7 cellular contexts compared by ENCODE assay signal in genomic region chr5:79255786-79256557, GRCh38. TPM values are rescaled to one million over a fixed set of nuclear protein-coding genes. Genes with fewer than 3 reads are reported as not detected.
A peak's percentile ranks its signal among the peaks of the same experiment; 100 is the strongest.
DNase-seq lines count a peak whose midpoint lies in the region; ATAC-seq and TF ChIP-seq lines count a peak whose summit lies in the region.

No MANE protein-coding gene starts in this region.

- POLR2A ChIA-PET in naive thymus-derived CD4-positive, alpha-beta T cell (lab: Charles Lee) = interaction anchor here (1.0 kb wide), 1 partner anchor 9 kb away, joined by 4 read pairs; no protein-coding TSS in a partner anchor

- no peak overlapping the region for H3K4me2 ChIP-seq in mammary epithelial cell (ENCODE audit: insufficient read depth, low read depth, low read length)

- H3K9me3 Mint-ChIP-seq in naive thymus-derived CD4-positive, alpha-beta T cell = peaks cover 0 to 4% (median 0%) of the 10 kb centered on the region in 11 donors
- H3K9me3 Mint-ChIP-seq in activated T-helper 2 cell treated with anti-CD3 and anti-CD28 coated beads, Interferon-gamma antibody, Interleukin-2, Interleukin-4, amounts not matched to agents 10 μg/mL and 5 μg/mL and 100 μg/mL, durations not matched to agents 14 hours and 24 hours and 36 hours = no peaks in the 10 kb centered on the region

- H3K27me3 ChIP-seq in mammary epithelial cell (ENCODE audit: insufficient read depth, low read length) = no peaks in the 10 kb centered on the region
- no peaks in the 10 kb centered on the region for H3K27me3 ChIP-seq in naive thymus-derived CD4-positive, alpha-beta T cell (ENCODE audit: control insufficient read depth in 2 of 2, insufficient read depth in 2 of 2, low read length in 2 of 2)

- TF ChIP-seq CTCF in mammary epithelial cell (conservative IDR thresholded peaks at IDR 0.05 in 1 of 2, IDR thresholded peaks at IDR 0.05 in 1 of 2; ENCODE audit: extremely low read depth in 1 of 2, insufficient read depth in 1 of 2, low read depth in 1 of 2, low read length in 2 of 2) = peak; percentile 47 to 78

- H3K36me3 Mint-ChIP-seq in naive thymus-derived CD4-positive, alpha-beta T cell = peaks cover 0 to 31% (median 22%) of the 10 kb centered on the region in 5 donors
- H3K36me3 Mint-ChIP-seq in activated T-helper 2 cell treated with anti-CD3 and anti-CD28 coated beads, Interferon-gamma antibody, Interleukin-2, Interleukin-4, amounts not matched to agents 10 μg/mL and 5 μg/mL and 100 μg/mL, durations not matched to agents 14 hours and 24 hours and 36 hours (ENCODE audit: low read depth) = no peaks in the 10 kb centered on the region

- no peaks in the 10 kb centered on the region for H4K20me1 ChIP-seq in mammary epithelial cell (ENCODE audit: insufficient read depth, low read length)

- in situ Hi-C loops in mammary epithelial cell (cut with MboI; ENCODE audit: low sequenced_read_pairs in 2 of 2) = loop anchor here (10.0 to 25.0 kb wide), 2 partner anchors 206 to 209 kb away; no protein-coding TSS in a partner anchor

- 54% methylated on average over 4 of the region's 5 CpGs for WGBS in mammary epithelial cell (ENCODE audit: low coverage, missing lambda C conversion rate)

- peak; percentile 62 for ATAC-seq in GM18867 (IDR thresholded peaks at IDR 0.05; ENCODE audit: unreplicated experiment)
- ATAC-seq in naive thymus-derived CD4-positive, alpha-beta T cell = peak; percentile 10

- no peaks in the 10 kb centered on the region for H3K36me3 ChIP-seq in mammary epithelial cell (ENCODE audit: insufficient read depth, low read length)
- no peaks in the 10 kb centered on the region for H3K36me3 ChIP-seq in naive thymus-derived CD4-positive, alpha-beta T cell (ENCODE audit: control insufficient read depth in 2 of 3, insufficient read depth in 3 of 3, low read length in 3 of 3)

- H3K79me2 ChIP-seq in mammary epithelial cell (ENCODE audit: insufficient read depth, low read length) = peaks cover 8% of the 10 kb centered on the region

- intact Hi-C loops in mammary epithelial cell (cut with micrococcal nuclease) = loop anchor here (1.0 to 5.0 kb wide), 3 partner anchors 124 to 826 kb away; no protein-coding TSS in a partner anchor
- intact Hi-C loops in naive thymus-derived CD4-positive, alpha-beta T cell (cut with micrococcal nuclease) = no loop called here
- intact Hi-C loops in activated T-helper 2 cell treated with anti-CD3 and anti-CD28 coated beads, Interferon-gamma antibody, Interleukin-2, Interleukin-4, amounts not matched to agents 10 μg/mL and 5 μg/mL and 100 μg/mL, durations not matched to agents 14 hours and 24 hours and 36 hours (cut with micrococcal nuclease) = no loop called here

- H3K4me1 ChIP-seq in mammary epithelial cell (ENCODE audit: insufficient read depth, low read length) = peaks cover 16% of the 10 kb centered on the region
- H3K4me1 ChIP-seq in naive thymus-derived CD4-positive, alpha-beta T cell (ENCODE audit: control insufficient read depth in 2 of 2, insufficient read depth in 2 of 2, low read length in 2 of 2) = peaks cover 3 to 6% of the 10 kb centered on the region in 2 donors

- DNase-seq in DMS53 (lab: John Stamatoyannopoulos, UW) = peak; percentile 68
- peak; percentile 10 for DNase-seq in HPDE6-E6E7 (ENCODE audit: extremely low spot score)
- peak; percentile 36 for DNase-seq in mammary epithelial cell
- DNase-seq in naive thymus-derived CD4-positive, alpha-beta T cell = no peak
- no peak for DNase-seq in hypothalamus (lab: John Stamatoyannopoulos, UW)
- no peak for DNase-seq in activated T-helper 2 cell treated with anti-CD3 and anti-CD28 coated beads, Interferon-gamma antibody, Interleukin-2, Interleukin-4, amounts not matched to agents 10 μg/mL and 5 μg/mL and 100 μg/mL, durations not matched to agents 14 hours and 24 hours and 36 hours (ENCODE audit: low spot score)

- H3K9me3 ChIP-seq in mammary epithelial cell (replicated peaks; ENCODE audit: insufficient read depth, low read length) = no peaks in the 10 kb centered on the region
- no peaks in the 10 kb centered on the region for H3K9me3 ChIP-seq in naive thymus-derived CD4-positive, alpha-beta T cell (ENCODE audit: control insufficient read depth in 2 of 3, low read length in 3 of 3)

- dilution Hi-C loops in mammary epithelial cell (cut with HindIII; ENCODE audit: low sequenced_read_pairs) = no loop called here

- no TSS peak for BruUV-seq in mammary epithelial cell (replicated peaks; lab: Mats Ljungman, UMichigan)

- H3K4me3 Mint-ChIP-seq in naive thymus-derived CD4-positive, alpha-beta T cell = no peak overlapping the region
- no peak overlapping the region for H3K4me3 Mint-ChIP-seq in activated T-helper 2 cell treated with anti-CD3 and anti-CD28 coated beads, Interferon-gamma antibody, Interleukin-2, Interleukin-4, amounts not matched to agents 10 μg/mL and 5 μg/mL and 100 μg/mL, durations not matched to agents 14 hours and 24 hours and 36 hours (ENCODE audit: low read depth)

- H2AFZ ChIP-seq in mammary epithelial cell (ENCODE audit: low read depth, low read length) = peak overlapping the region; percentile 70

- CTCF ChIA-PET in mammary epithelial cell (lab: Charles Lee; ENCODE audit: low non-redundant PET) = interaction anchor here (0.7 kb wide), 1 partner anchor 48 kb away, joined by 3 read pairs; no protein-coding TSS in a partner anchor
- CTCF ChIA-PET in naive thymus-derived CD4-positive, alpha-beta T cell (lab: Charles Lee) = no interaction called here

- H3K9ac ChIP-seq in mammary epithelial cell (ENCODE audit: insufficient read depth, low read length) = no peak overlapping the region

- no peaks in the 10 kb centered on the region for H3K27me3 Mint-ChIP-seq in naive thymus-derived CD4-positive, alpha-beta T cell
- H3K27me3 Mint-ChIP-seq in activated T-helper 2 cell treated with anti-CD3 and anti-CD28 coated beads, Interferon-gamma antibody, Interleukin-2, Interleukin-4, amounts not matched to agents 10 μg/mL and 5 μg/mL and 100 μg/mL, durations not matched to agents 14 hours and 24 hours and 36 hours (ENCODE audit: low read depth) = no peaks in the 10 kb centered on the region

- peak overlapping the region in 1 of 9 donors; percentile 46 for H3K27ac Mint-ChIP-seq in naive thymus-derived CD4-positive, alpha-beta T cell
- H3K27ac Mint-ChIP-seq in activated T-helper 2 cell treated with anti-CD3 and anti-CD28 coated beads, Interferon-gamma antibody, Interleukin-2, Interleukin-4, amounts not matched to agents 10 μg/mL and 5 μg/mL and 100 μg/mL, durations not matched to agents 14 hours and 24 hours and 36 hours = no peak overlapping the region

- H3K27ac ChIP-seq in mammary epithelial cell (ENCODE audit: insufficient read depth, low read depth, low read length) = no peak overlapping the region
- no peak overlapping the region for H3K27ac ChIP-seq in naive thymus-derived CD4-positive, alpha-beta T cell (ENCODE audit: low read depth, low read length)

- H3K4me1 Mint-ChIP-seq in naive thymus-derived CD4-positive, alpha-beta T cell = peaks cover 7 to 88% (median 58%) of the 10 kb centered on the region in 7 donors
- peaks cover 6% of the 10 kb centered on the region for H3K4me1 Mint-ChIP-seq in activated T-helper 2 cell treated with anti-CD3 and anti-CD28 coated beads, Interferon-gamma antibody, Interleukin-2, Interleukin-4, amounts not matched to agents 10 μg/mL and 5 μg/mL and 100 μg/mL, durations not matched to agents 14 hours and 24 hours and 36 hours (ENCODE audit: low read depth)

- H3K4me3 ChIP-seq in mammary epithelial cell (replicated peaks in 1 of 3; ENCODE audit: insufficient read depth in 1 of 3, low read depth in 2 of 3, low read length in 3 of 3) = no peak overlapping the region
- no peak overlapping the region for H3K4me3 ChIP-seq in naive thymus-derived CD4-positive, alpha-beta T cell (ENCODE audit: low read length)

RNA-seq across cellular contexts. Expression of gene JMY, which starts 20.0 kb away (rescaled TPM):
- 10 to 100 TPM in 1 of 2 donors, 1 to 10 TPM in 1; 7.5 to 16.8 TPM for total RNA-seq in mammary epithelial cell
- 1.5 TPM for polyA plus RNA-seq in mammary epithelial cell
- 3.2 TPM for polyA minus RNA-seq in mammary epithelial cell
- 10 to 100 TPM in 4 of 5 experiments, 1 to 10 TPM in 1; 6.5 to 47.0 (median 24.2) TPM for total RNA-seq in naive thymus-derived CD4-positive, alpha-beta T cell
- 1 to 10 TPM; 6.5 to 6.7 TPM for polyA plus RNA-seq in naive thymus-derived CD4-positive, alpha-beta T cell
- 4.4 and 5.8 TPM in 2 replicates for total RNA-seq in activated T-helper 2 cell treated with anti-CD3 and anti-CD28 coated beads, Interferon-gamma antibody, Interleukin-2, Interleukin-4, amounts not matched to agents 10 μg/mL and 5 μg/mL and 100 μg/mL, durations not matched to agents 14 hours and 24 hours and 36 hours

Comparison
In these comparisons a context has a peak if more than half of its experiments do, and no peak if none do; other contexts are left out.
1. DNase-seq: peak in DMS53 (single experiment), HPDE6-E6E7 (single experiment) and mammary epithelial cell (single experiment); none in naive thymus-derived CD4-positive, alpha-beta T cell (0 of 9), hypothalamus (0 of 51) and activated T-helper 2 cell treated with anti-CD3 and anti-CD28 coated beads, Interferon-gamma antibody, Interleukin-2, Interleukin-4, amounts not matched to agents 10 μg/mL and 5 μg/mL and 100 μg/mL, durations not matched to agents 14 hours and 24 hours and 36 hours (single experiment).